9 cellular contexts compared by ENCODE assay signal in the genomic region with DNA sequence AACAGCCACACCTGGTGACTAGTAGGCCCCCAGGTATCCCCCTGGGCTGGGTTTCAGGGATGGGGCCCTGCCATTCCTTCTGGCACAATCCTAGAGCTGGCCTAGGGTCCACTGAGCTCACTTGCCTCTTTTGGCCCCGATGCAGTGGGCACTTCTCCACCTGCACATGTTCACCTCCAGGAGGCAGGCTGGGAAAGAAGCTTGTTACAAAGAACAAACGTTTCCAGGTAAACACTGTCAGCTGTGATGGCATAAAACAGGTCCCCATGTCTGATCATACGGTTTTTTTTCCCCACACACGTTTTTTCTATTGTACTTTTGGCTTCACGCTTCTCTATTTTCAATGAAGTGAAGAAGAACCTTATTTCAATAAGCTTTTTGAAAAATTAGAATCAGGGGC. TPM values are rescaled to one million over a fixed set of nuclear protein-coding genes. Genes with fewer than 3 reads are reported as not detected.
DNase-seq lines count a peak whose midpoint lies in the region; ATAC-seq, FAIRE-seq and TF ChIP-seq lines count a peak whose summit lies in the region.
"Had no signal": no experiment of that assay in that cellular context is flagged by ENCODE, and none has a peak within 500 bp of the region (broad histone marks: within the 10 kb centered on the region; RNA-seq: fewer than 3 reads in every experiment).

No MANE protein-coding gene starts in this region.

- no TSS peak for BruUV-seq in Panc1 (replicated peaks; lab: Mats Ljungman, UMichigan)

- peaks cover 0 to 2% (median 0%) of the 10 kb centered on the region in 4 donors for H3K4me1 Mint-ChIP-seq in CD4-positive, alpha-beta memory T cell

- no peaks in the 10 kb centered on the region for H3K9me3 Mint-ChIP-seq in CD4-positive, alpha-beta memory T cell

- in situ Hi-C loops in GM13976 (cut with MboI; ENCODE audit: low sequenced_read_pairs, unreplicated experiment) = no loop called here
- in situ Hi-C loops in Panc1 (cut with HindIII; ENCODE audit: low pct_unique_long_range_greater_than_20kb, low sequenced_read_pairs) = no loop called here

- no peak for TF ChIP-seq POLR2A in vagina (IDR thresholded peaks at IDR 0.05)

- CTCF ChIA-PET in CD4-positive, alpha-beta memory T cell (lab: Charles Lee; ENCODE audit: partially characterized antibody) = interaction anchor here (0.6 to 2.2 kb wide), 10 partner anchors 9 to 605 kb away, joined by 3 to 17 read pairs (median 3); no protein-coding TSS in a partner anchor
- CTCF ChIA-PET in Panc1 (lab: Charles Lee) = interaction anchor here (0.6 to 1.2 kb wide), 6 partner anchors 34 to 125 kb away, joined by 3 to 14 read pairs (median 6); no protein-coding TSS in a partner anchor

- H3K27ac Mint-ChIP-seq in CD4-positive, alpha-beta memory T cell = no peak overlapping the region

- no peaks in the 10 kb centered on the region for H3K36me3 Mint-ChIP-seq in CD4-positive, alpha-beta memory T cell

- H3K4me3 ChIP-seq in CD4-positive, alpha-beta memory T cell (ENCODE audit: low read length in 2 of 2) = no peak overlapping the region
- no peak overlapping the region for H3K4me3 ChIP-seq in Panc1 (ENCODE audit: low read depth in 2 of 2, low read length in 2 of 2)
- no peak overlapping the region for H3K4me3 ChIP-seq in vagina

- H3K4me3 Mint-ChIP-seq in CD4-positive, alpha-beta memory T cell = no peak overlapping the region

- peak in 3 of 5 donors; percentile 13 to 25 (median 16) for DNase-seq in CD4-positive, alpha-beta memory T cell
- no peak for DNase-seq in GM13976 (ENCODE audit: low spot score)
- no peak for DNase-seq in Panc1 (ENCODE audit: low read depth, low spot score)
- peak; percentile 51 for DNase-seq in iPS-NIHi7 (ENCODE audit: extremely low spot score)
- no peak for DNase-seq in urothelium cell line (ENCODE audit: low spot score)
- DNase-seq in SIG-M5 (lab: John Stamatoyannopoulos, UW) = no peak
- DNase-seq in cortex of kidney (lab: John Stamatoyannopoulos, UW) = no peak
- DNase-seq in vagina (ENCODE audit: extremely low spot score in 2 of 2) = no peak
- DNase-seq: NCI-H2171 treated with DMSO at 0.1 percent for 48 hours had no signal

- intact Hi-C loops in CD4-positive, alpha-beta memory T cell (cut with micrococcal nuclease) = loop anchor here (1.0 kb wide), 1 partner anchor 122 kb away; no protein-coding TSS in a partner anchor
- intact Hi-C loops in Panc1 (cut with micrococcal nuclease; ENCODE audit: unreplicated experiment) (loop anchor here (2.0 to 10.0 kb wide), 2 partner anchors 122 to 180 kb away; no protein-coding TSS in a partner anchor), vagina (cut with DNase I) (no loop called here)

- H3K36me3 ChIP-seq in CD4-positive, alpha-beta memory T cell (ENCODE audit: insufficient read depth, low read length) = no peaks in the 10 kb centered on the region
- H3K36me3 ChIP-seq in Panc1 (ENCODE audit: control insufficient read depth, insufficient read depth, low read length) (no peaks in the 10 kb centered on the region), vagina (no peaks in the 10 kb centered on the region)

- peak; percentile 70 for ATAC-seq in Panc1

- no peaks in the 10 kb centered on the region for H3K27me3 Mint-ChIP-seq in CD4-positive, alpha-beta memory T cell

- no peak overlapping the region for H3K27ac ChIP-seq in CD4-positive, alpha-beta memory T cell (ENCODE audit: low read depth, low read length)
- H3K27ac ChIP-seq in Panc1 (ENCODE audit: low read length) (no peak overlapping the region), vagina (no peak overlapping the region)

- no peaks in the 10 kb centered on the region for H3K9me3 ChIP-seq in CD4-positive, alpha-beta memory T cell (ENCODE audit: control insufficient read depth in 1 of 2, low read length in 2 of 2)
- H3K9me3 ChIP-seq in Panc1 (ENCODE audit: control insufficient read depth, insufficient read depth, low read depth, low read length) (no peaks in the 10 kb centered on the region), vagina (no peaks in the 10 kb centered on the region)

- no peak for FAIRE-seq in urothelium cell line (lab: Jason Lieb, UNC)

- no peaks in the 10 kb centered on the region for H3K4me1 ChIP-seq in CD4-positive, alpha-beta memory T cell (ENCODE audit: insufficient read depth, low read length)
- H3K4me1 ChIP-seq in Panc1 (ENCODE audit: control insufficient read depth, insufficient read depth, low read length) (no peaks in the 10 kb centered on the region), vagina (no peaks in the 10 kb centered on the region)

- H3K27me3 ChIP-seq in CD4-positive, alpha-beta memory T cell (ENCODE audit: insufficient read depth, low read length) = no peaks in the 10 kb centered on the region
- H3K27me3 ChIP-seq in Panc1 (ENCODE audit: control insufficient read depth, insufficient read depth, low read length) (no peaks in the 10 kb centered on the region), vagina (no peaks in the 10 kb centered on the region)

- TF ChIP-seq CTCF in GM13976 (IDR thresholded peaks at IDR 0.05; ENCODE audit: borderline replicate concordance, control extremely low read depth, extremely low read depth, insufficient read depth, missing control alignments) (peak; percentile 52), Panc1 (IDR thresholded peaks at IDR 0.05) (no peak; the same call in 1 of the 2 replicates), vagina (IDR thresholded peaks at IDR 0.05) (no peak)

- POLR2A ChIA-PET in CD4-positive, alpha-beta memory T cell (lab: Charles Lee; ENCODE audit: partially characterized antibody) = no interaction called here
- POLR2A ChIA-PET in Panc1 (lab: Charles Lee) = interaction anchor here (0.5 kb wide), 1 partner anchor 164 kb away, joined by 3 read pairs; no protein-coding TSS in a partner anchor

RNA-seq across cellular contexts. Expression of gene HVCN1, which starts 15.8 kb away (rescaled TPM):
- total RNA-seq in CD4-positive, alpha-beta memory T cell = 1 to 10 TPM; 6.4 to 7.8 TPM
- polyA plus RNA-seq in CD4-positive, alpha-beta memory T cell = 10 to 100 TPM in 1 of 2 donors, 1 to 10 TPM in 1; 7.4 to 16.4 TPM
- total RNA-seq in Panc1 (2021; ENCODE audit: unreplicated experiment) = 0.87 TPM
- 1.2 TPM for polyA plus RNA-seq in Panc1 (2012; ENCODE audit: insufficient read length)
- 7.6 TPM for total RNA-seq in vagina

RNA-seq across cellular contexts. Expression of gene PPP1CC, which starts 37.9 kb away (rescaled TPM):
- total RNA-seq in CD4-positive, alpha-beta memory T cell = 100 to 1,000 TPM; 147 to 168 TPM
- polyA plus RNA-seq in CD4-positive, alpha-beta memory T cell = 100 to 1,000 TPM; 140 to 216 TPM
- 219 TPM for total RNA-seq in Panc1 (2021; ENCODE audit: unreplicated experiment)
- polyA plus RNA-seq in Panc1 (2012; ENCODE audit: insufficient read length) = 153 TPM
- total RNA-seq in vagina = 87.9 TPM

Comparison
In these comparisons a context has a peak if more than half of its experiments do, and no peak if none do; other contexts are left out.
1. DNase-seq: peak in CD4-positive, alpha-beta memory T cell (3 of 5) and iPS-NIHi7 (single experiment); none in GM13976 (single experiment), Panc1 (single experiment), urothelium cell line (single experiment), SIG-M5 (single experiment), cortex of kidney (single experiment) and vagina (0 of 2).